ENCODE assay signal across 8 cellular contexts in genomic region chr1:144461136-144461759, GRCh38. TPM values are rescaled to one million over a fixed set of nuclear protein-coding genes. Genes with fewer than 3 reads are reported as not detected.
DNase-seq lines count a peak whose midpoint lies in the region; ATAC-seq and TF ChIP-seq lines count a peak whose summit lies in the region.
"Not testable (repeated sequence)": the region's sequence is repeated elsewhere in the genome, so short reads cannot be mapped to it uniquely, and the experiment has no call there.

NBPF15 (minus strand) TSS chr1:144461669; CDS start chr1:144440003, 21,666 bp downstream.

- H3K79me2 ChIP-seq in hepatocyte, result not testable (repeated sequence)

- intact Hi-C loops in body of pancreas (cut with DNase I); tibial artery (cut with DNase I; ENCODE audit: low total_unique reads): not testable (repeated sequence)

- DNase-seq in NCI-H1930 (lab: John Stamatoyannopoulos, UW) (peak; percentile 56 to 68), WTC11 (ENCODE audit: low spot score) (peak; percentile 77), body of pancreas (peak; percentile 68 to 85 (median 75)), hepatocyte (ENCODE audit: low spot score) (peak; percentile 79), putamen (ENCODE audit: low spot score) (peak; percentile 14), tibial artery (peak; percentile 64 to 84)

- H3K4me3 ChIP-seq in body of pancreas (peak within 1 kb of the TSS; percentile 27 to 41), hepatocyte (peak within 1 kb of the TSS; percentile 74), tibial artery (peak within 1 kb of the TSS; percentile 70 to 79)

- H3K27ac ChIP-seq in body of pancreas, result peak within 1 kb of the TSS in 3 of 4 donors; percentile 12 to 53 (median 44)
- H3K27ac ChIP-seq in hepatocyte, result peak within 1 kb of the TSS; percentile 86
- peak within 1 kb of the TSS; percentile 64 to 78 for H3K27ac ChIP-seq in tibial artery

- H3K9me2 ChIP-seq in hepatocyte (replicated peaks; ENCODE audit: insufficient read depth), result not testable (repeated sequence)

- WGBS in body of pancreas, 2 donors, result 0 to 1% methylated on average over 2 to 33 of the region's 71 CpGs
- whole genome bisulfite sequencing in hepatocyte (ENCODE audit: low lambda C conversion rate, missing lambda C conversion rate), result under 1% methylated on average over 38 of the region's 71 CpGs

- not testable (repeated sequence) for H3K27me3 ChIP-seq in body of pancreas, hepatocyte, tibial artery

- ATAC-seq in GM18502 (IDR thresholded peaks at IDR 0.05; ENCODE audit: poor library complexity, unreplicated experiment) (peak; percentile 98), HG02870 (IDR thresholded peaks at IDR 0.05; ENCODE audit: unreplicated experiment) (peak; percentile 97), WTC11 (peak; percentile 98), body of pancreas (peak; percentile 93)

- not testable (repeated sequence) for TF ChIP-seq CTCF in WTC11 (IDR thresholded peaks at IDR 0.05); body of pancreas (IDR thresholded peaks at IDR 0.05); hepatocyte (IDR thresholded peaks at IDR 0.05; ENCODE audit: poor library complexity); tibial artery (IDR thresholded peaks at IDR 0.05)

- not testable (repeated sequence) for H3K4me1 Mint-ChIP-seq in WTC11

- H3K27ac Mint-ChIP-seq in WTC11, result not testable (repeated sequence)

- peak in 2 of 3 donors; percentile 48 to 53 for TF ChIP-seq POLR2A in body of pancreas (IDR thresholded peaks at IDR 0.05)

- peak within 1 kb of the TSS; percentile 78 for H2AFZ ChIP-seq in hepatocyte

- H3K36me3 ChIP-seq in body of pancreas (replicated peaks in 1 of 2; ENCODE audit: insufficient read depth in 1 of 2, low read depth in 2 of 2); hepatocyte (replicated peaks; ENCODE audit: insufficient read depth, low read depth); tibial artery: not testable (repeated sequence)

- H3K9me3 Mint-ChIP-seq in WTC11, result not testable (repeated sequence)

- CTCF ChIA-PET in WTC11 (lab: Charles Lee), result not testable (repeated sequence)

- POLR2A ChIA-PET in WTC11 (lab: Charles Lee), result not testable (repeated sequence)

- not testable (repeated sequence) for H4K20me1 ChIP-seq in hepatocyte (ENCODE audit: insufficient read depth, poor library complexity, severe bottlenecking)

- not testable (repeated sequence) for H3K9me3 ChIP-seq in body of pancreas; hepatocyte (ENCODE audit: low read depth); tibial artery

- H3K36me3 Mint-ChIP-seq in WTC11, result not testable (repeated sequence)

- H3K4me2 ChIP-seq in hepatocyte, result peak within 1 kb of the TSS; percentile 75

- not testable (repeated sequence) for H3K4me1 ChIP-seq in body of pancreas; hepatocyte (ENCODE audit: insufficient read depth); tibial artery

- H3K4me3 Mint-ChIP-seq in WTC11, result peak within 1 kb of the TSS; percentile 84

- H3K27me3 Mint-ChIP-seq in WTC11 (ENCODE audit: low read depth), result peaks cover 16% of the 10 kb centered on the region

RNA-seq across cellular contexts. Expression of gene NBPF15, which starts in this region (rescaled TPM):
- total RNA-seq in WTC11 (2021) (13.1 to 16.3 TPM (median 15.2 TPM) in 3 replicates), body of pancreas (10 to 100 TPM; 19.4 to 30.9 TPM), hepatocyte (29.6 and 30.1 TPM in 2 replicates)
- 22.2 and 31.3 TPM in 2 replicates for polyA plus RNA-seq in hepatocyte

Comparison
In these comparisons a context has a peak if more than half of its experiments do, and no peak if none do; other contexts are left out.
1. Peak in every context shown above with its lines: DNase-seq, ATAC-seq, H3K4me3 ChIP-seq and H3K27ac ChIP-seq.
2. DNase-seq: peak in every context shown above with its lines; median percentile 79 in hepatocyte; 77 in WTC11; 75 in body of pancreas; 74 in tibial artery; 62 in NCI-H1930; 14 in putamen.